Comparison of ENCODE assay signal across 8 cellular contexts in genomic region chr2:24491626-24492282, GRCh38. TPM values are rescaled to one million over a fixed set of nuclear protein-coding genes. Genes with fewer than 3 reads are reported as not detected.
DNase-seq lines count a peak whose midpoint lies in the region; ATAC-seq and TF ChIP-seq lines count a peak whose summit lies in the region.

No MANE protein-coding gene starts in this region.

- no peaks in the 10 kb centered on the region for H3K9me3 ChIP-seq in MM.1S (replicated peaks; ENCODE audit: insufficient read depth, low read length)

- H3K36me3 ChIP-seq in H7 (replicated peaks; ENCODE audit: control insufficient read depth, insufficient read depth, low read length) (no peaks in the 10 kb centered on the region), MM.1S (replicated peaks; ENCODE audit: insufficient read depth, low read length) (no peaks in the 10 kb centered on the region)

- peaks cover 10% of the 10 kb centered on the region; the same call in 1 of the 2 replicates for H3K4me1 ChIP-seq in MM.1S (ENCODE audit: low read length)

- H3F3A ChIP-seq in MM.1S (ENCODE audit: insufficient read depth, low read length) = peaks cover 6% of the 10 kb centered on the region

- H3K27me3 ChIP-seq in H7 (ENCODE audit: control insufficient read depth, insufficient read depth, low read length) = peaks cover 7% of the 10 kb centered on the region
- H3K27me3 ChIP-seq in MM.1S (replicated peaks; ENCODE audit: insufficient read depth, low read length) = no peaks in the 10 kb centered on the region

- no peak overlapping the region for H3K27ac ChIP-seq in MM.1S (ENCODE audit: low read length)

- peak; percentile 39 for ATAC-seq in left lobe of liver

- no peaks in the 10 kb centered on the region for H4K20me1 ChIP-seq in MM.1S (ENCODE audit: insufficient read depth, low read length)

- H2AFZ ChIP-seq in MM.1S (ENCODE audit: low read length) = peak overlapping the region; percentile 56; the same call in 1 of the 2 replicates

- H3K9me2 ChIP-seq in MM.1S (replicated peaks; ENCODE audit: insufficient read depth, low read length) = no peaks in the 10 kb centered on the region

- peak overlapping the region; percentile 44; the same call in 1 of the 2 replicates for H3K9ac ChIP-seq in MM.1S (ENCODE audit: low read length)

- DNase-seq in GDM1 (lab: John Stamatoyannopoulos, UW) (peak; percentile 42), H7 (peak; percentile 89), MM.1S (peak; percentile 47), cerebellum (ENCODE audit: low spot score) (peak; percentile 44), left lobe of liver (ENCODE audit: low spot score) (peak; percentile 67), NCI-H2196 (lab: John Stamatoyannopoulos, UW; ENCODE audit: unreplicated experiment) (no peak)
- peak; percentile 24 for DNase-seq in activated CD4-positive, CD25-positive, alpha-beta regulatory T cell treated with anti-CD3 and anti-CD28 coated beads, Interleukin-2, amount 50 U/mL, for 16 hours (ENCODE audit: low read depth, low spot score)
- peak; percentile 59 to 66 for DNase-seq in stimulated activated CD4-positive, alpha-beta T cell treated with anti-CD3 and anti-CD28 coated beads, Interleukin-2, amount 100 ng/mL, for 24 hours

- H3K79me2 ChIP-seq in MM.1S (ENCODE audit: low read length) = peaks cover 22% of the 10 kb centered on the region

- no peak for TF ChIP-seq CTCF in MM.1S (IDR thresholded peaks at IDR 0.05; ENCODE audit: low read length)

- H3K4me2 ChIP-seq in MM.1S (ENCODE audit: low read depth, low read length) = peak overlapping the region; percentile 65

- H3K4me3 ChIP-seq in H7 (ENCODE audit: insufficient read depth, low read depth, low read length) (peak overlapping the region; percentile 85), MM.1S (ENCODE audit: low read length) (peak overlapping the region; percentile 81)

RNA-seq across cellular contexts. Expression of gene NCOA1, which starts 0.7 kb away (rescaled TPM):
- 9.4 and 10.3 TPM in 2 replicates for total RNA-seq in H7 (2014; rRNA removed; shearing (Covaris generic))
- total RNA-seq in cerebellum = 111 TPM
- 11.2 TPM for total RNA-seq in left lobe of liver
